ENCODE assay signal across 1 cellular context in genomic region chr1:197066719-197067456, GRCh38.
TF ChIP-seq lines count a peak whose summit lies in the region.

F13B (minus strand) TSS chr1:197067260; CDS start chr1:197067223, 37 bp downstream.

TF ChIP-seq in H1, 55 proteins besides CTCF, POLR2A, EP300 and RAD21 (continued from another document):
- no peak for TF ChIP-seq E2F6 (IDR thresholded peaks at IDR 0.05)
- TF ChIP-seq MAFK (IDR thresholded peaks at IDR 0.05; ENCODE audit: low read depth, low read length): no peak
- TF ChIP-seq ATF2 (IDR thresholded peaks at IDR 0.05; ENCODE audit: low read length): no peak
- TF ChIP-seq MAX (IDR thresholded peaks at IDR 0.05): no peak
- TF ChIP-seq TEAD4 (IDR thresholded peaks at IDR 0.05; ENCODE audit: low read depth, low read length): no peak
- no peak for TF ChIP-seq BRCA1 (IDR thresholded peaks at IDR 0.05; ENCODE audit: low read depth, low read length)
- no peak for TF ChIP-seq PHF8 (conservative IDR thresholded peaks at IDR 0.05; ENCODE audit: low read depth, low read length)
- TF ChIP-seq HDAC6 (IDR thresholded peaks at IDR 0.05; ENCODE audit: low read depth, low read length): no peak
- no peak for TF ChIP-seq ZNF274 (IDR thresholded peaks at IDR 0.05; ENCODE audit: borderline replicate concordance, extremely low read depth, low read length)
- no peak for TF ChIP-seq TCF12 (IDR thresholded peaks at IDR 0.05; ENCODE audit: low read depth, low read length)
- TF ChIP-seq JUND (IDR thresholded peaks at IDR 0.05; ENCODE audit: low read length): no peak
- TF ChIP-seq TAF1 (IDR thresholded peaks at IDR 0.05; ENCODE audit: low read depth, low read length): no peak
- no peak for TF ChIP-seq RFX5 (IDR thresholded peaks at IDR 0.05; ENCODE audit: borderline replicate concordance, low read depth, low read length)
- TF ChIP-seq SIX5 (IDR thresholded peaks at IDR 0.05; ENCODE audit: low read depth, low read length): no peak
- no peak for TF ChIP-seq HDAC2 (IDR thresholded peaks at IDR 0.05; ENCODE audit: borderline replicate concordance in 1 of 2, low read depth in 2 of 2, low read length in 2 of 2)
- TF ChIP-seq ATF3 (IDR thresholded peaks at IDR 0.05; ENCODE audit: insufficient read depth, low read depth, low read length): no peak
